26 cellular contexts compared by ENCODE assay signal in the genomic region with DNA sequence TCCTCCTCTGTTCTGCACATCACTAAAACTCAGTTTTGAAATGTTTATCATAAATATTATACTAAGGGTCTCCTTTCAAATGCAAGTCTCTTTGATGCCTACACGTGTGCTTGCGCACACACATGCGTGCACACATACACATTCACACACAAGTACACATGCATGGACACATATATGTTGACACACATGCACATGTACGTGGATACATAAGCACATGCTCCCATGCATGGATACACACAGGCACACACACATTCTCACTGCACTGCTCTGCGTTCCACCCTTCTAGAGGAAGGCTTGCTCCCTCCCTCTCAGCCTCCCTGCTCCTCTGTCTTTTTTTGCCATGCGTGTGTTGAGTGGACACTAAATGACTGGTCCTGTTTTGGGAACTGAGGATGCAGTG.
"Had no signal": no experiment of that assay in that cellular context is flagged by ENCODE, and none has a peak within 500 bp of the region (broad histone marks: within the 10 kb centered on the region; RNA-seq: fewer than 3 reads in every experiment).

No MANE protein-coding gene starts in this region.

- H3K9me3 Mint-ChIP-seq: type B pancreatic cell had no signal

- H3K4me1 ChIP-seq: heart right ventricle, left lung, parathyroid adenoma, sigmoid colon, spleen, suprapubic skin, tibial artery, uterus had no signal

- H3K36me3 Mint-ChIP-seq: mesothelial cell of epicardium; naive B cell; natural killer cell; stimulated activated effector memory CD8-positive, alpha-beta T cell treated with anti-CD3 and anti-CD28 coated beads, Interleukin-12 subunit alpha, Interleukin-12 subunit beta, amount 100 ng/mL, for 72 hours; type B pancreatic cell had no signal

- FAIRE-seq: keratinocyte, small intestine had no signal

- H3K4me2 ChIP-seq: hepatocyte had no signal

- H3K4me3 ChIP-seq: heart right ventricle, hepatocyte, left lung, lung, sigmoid colon, spleen, suprapubic skin, thoracic aorta, tibial artery, uterus had no signal

- H3K36me3 ChIP-seq: heart right ventricle, left lung, sigmoid colon, spleen, suprapubic skin, thoracic aorta, tibial artery, uterus had no signal

- H3K27me3 ChIP-seq: hepatocyte, left lung, sigmoid colon, spleen, suprapubic skin, tibial artery, uterus had no signal

- H3K9ac ChIP-seq: parathyroid adenoma had no signal

- H3K4me3 Mint-ChIP-seq: mesothelial cell of epicardium; naive B cell; natural killer cell; stimulated activated effector memory CD8-positive, alpha-beta T cell treated with anti-CD3 and anti-CD28 coated beads, Interleukin-12 subunit alpha, Interleukin-12 subunit beta, amount 100 ng/mL, for 72 hours; stimulated activated naive CD8-positive, alpha-beta T cell treated with anti-CD3 and anti-CD28 coated beads, Interleukin-15, Interleukin-2, amounts not matched to agents 100 ng/mL and 50 ng/mL, for 24 hours; type B pancreatic cell had no signal

- H3K27ac ChIP-seq: heart right ventricle, hepatocyte, left lung, parathyroid adenoma, sigmoid colon, spleen, suprapubic skin, thoracic aorta, tibial artery, uterus had no signal

- H3K27me3 Mint-ChIP-seq: type B pancreatic cell had no signal

- DNase-seq: heart right ventricle; kidney glomerular epithelial cell; left colon; left lung; mesendoderm; naive B cell; natural killer cell; nucleus accumbens; right cardiac atrium; sigmoid colon; small intestine; spleen; stimulated activated CD4-positive, alpha-beta T cell treated with anti-CD3 and anti-CD28 coated beads, Interleukin-4, amount 100 ng/mL, for 24 hours; stimulated activated naive CD4-positive, alpha-beta T cell; uterus had no signal

- H2AFZ ChIP-seq: hepatocyte, parathyroid adenoma had no signal

- H3K9me3 ChIP-seq: sigmoid colon, thoracic aorta, tibial artery, uterus had no signal

- H3K27ac Mint-ChIP-seq: mesothelial cell of epicardium; naive B cell; natural killer cell; stimulated activated effector memory CD8-positive, alpha-beta T cell treated with anti-CD3 and anti-CD28 coated beads, Interleukin-12 subunit alpha, Interleukin-12 subunit beta, amount 100 ng/mL, for 72 hours; stimulated activated naive CD8-positive, alpha-beta T cell treated with anti-CD3 and anti-CD28 coated beads, Interleukin-15, Interleukin-2, amounts not matched to agents 100 ng/mL and 50 ng/mL, for 24 hours; type B pancreatic cell had no signal

- ATAC-seq: heart right ventricle; left colon; left lung; natural killer cell; right cardiac atrium; stimulated activated effector memory CD8-positive, alpha-beta T cell treated with anti-CD3 and anti-CD28 coated beads, Interleukin-12 subunit alpha, Interleukin-12 subunit beta, amount 100 ng/mL, for 72 hours had no signal

- H3K79me2 ChIP-seq: hepatocyte, parathyroid adenoma had no signal

- H3K4me1 Mint-ChIP-seq: mesothelial cell of epicardium; naive B cell; natural killer cell; stimulated activated effector memory CD8-positive, alpha-beta T cell treated with anti-CD3 and anti-CD28 coated beads, Interleukin-12 subunit alpha, Interleukin-12 subunit beta, amount 100 ng/mL, for 72 hours had no signal
